ENCODE assay signal across 7 cellular contexts in genomic region chr5:79512692-79513518, GRCh38. TPM values are rescaled to one million over a fixed set of nuclear protein-coding genes. Genes with fewer than 3 reads are reported as not detected.
A peak's percentile ranks its signal among the peaks of the same experiment; 100 is the strongest.
DNase-seq lines count a peak whose midpoint lies in the region; ATAC-seq and TF ChIP-seq lines count a peak whose summit lies in the region.

No MANE protein-coding gene starts in this region.

- no peaks in the 10 kb centered on the region for H4K20me1 ChIP-seq in DOHH2 (ENCODE audit: control insufficient read depth, insufficient read depth, low read depth, low read length)

- H3K4me1 Mint-ChIP-seq in activated CD8-positive, alpha-beta T cell treated with anti-CD3 and anti-CD28 coated beads, Interleukin-2, amount 10 ng/mL, durations not matched to agents 7 days and 5 days (ENCODE audit: low read depth): peaks cover 37% of the 10 kb centered on the region

- H3K36me3 Mint-ChIP-seq in activated CD8-positive, alpha-beta T cell treated with anti-CD3 and anti-CD28 coated beads, Interleukin-2, amount 10 ng/mL, durations not matched to agents 7 days and 5 days (ENCODE audit: low read depth): no peaks in the 10 kb centered on the region

- H3K27ac Mint-ChIP-seq in activated CD8-positive, alpha-beta T cell treated with anti-CD3 and anti-CD28 coated beads, Interleukin-2, amount 10 ng/mL, durations not matched to agents 7 days and 5 days: peak overlapping the region; percentile 52

- H3K9me3 Mint-ChIP-seq in activated CD8-positive, alpha-beta T cell treated with anti-CD3 and anti-CD28 coated beads, Interleukin-2, amount 10 ng/mL, durations not matched to agents 7 days and 5 days (ENCODE audit: insufficient read depth): no peaks in the 10 kb centered on the region

- CTCF ChIA-PET in activated CD8-positive, alpha-beta T cell treated with anti-CD3 and anti-CD28 coated beads, Interleukin-2, amount 10 ng/mL, durations not matched to agents 7 days and 5 days (lab: Charles Lee): interaction anchor here (0.8 to 1.6 kb wide), 4 partner anchors 48 to 492 kb away, joined by 3 to 4 read pairs (median 3); partner anchors contain the start of gene TENT2

- DNase-seq in HT-29 (ENCODE audit: low spot score): peak; percentile 53
- no peak for DNase-seq in activated CD8-positive, alpha-beta T cell treated with anti-CD3 and anti-CD28 coated beads, Interleukin-2, amount 10 ng/mL, durations not matched to agents 7 days and 5 days
- peak; percentile 32 for DNase-seq in foreskin melanocyte
- DNase-seq in psoas muscle: no peak
- no peak for DNase-seq in putamen (ENCODE audit: low spot score)
- no peak for DNase-seq in SKM-1 (lab: John Stamatoyannopoulos, UW; ENCODE audit: unreplicated experiment)

- WGBS in psoas muscle, 3 donors: 1% methylated on average over 35 of the region's 35 CpGs

- peaks cover 18% of the 10 kb centered on the region for H3F3A ChIP-seq in DOHH2 (ENCODE audit: control insufficient read depth, insufficient read depth)

- H3K4me3 Mint-ChIP-seq in activated CD8-positive, alpha-beta T cell treated with anti-CD3 and anti-CD28 coated beads, Interleukin-2, amount 10 ng/mL, durations not matched to agents 7 days and 5 days: peak overlapping the region; percentile 75

- TF ChIP-seq CTCF in DOHH2 (IDR thresholded peaks at IDR 0.05; ENCODE audit: low read depth, low read length, poor library complexity, severe bottlenecking) (no peak), psoas muscle (IDR thresholded peaks at IDR 0.05) (no peak)

- H3K36me3 ChIP-seq in DOHH2 (ENCODE audit: control insufficient read depth, low read length) (no peaks in the 10 kb centered on the region), psoas muscle (ENCODE audit: insufficient read depth in 1 of 2, low read depth in 1 of 2) (no peaks in the 10 kb centered on the region)

- ATAC-seq in activated CD8-positive, alpha-beta T cell treated with anti-CD3 and anti-CD28 coated beads, Interleukin-2, amount 10 ng/mL, durations not matched to agents 7 days and 5 days: no peak
- ATAC-seq in psoas muscle: peak in 1 of 4 donors; percentile 14

- H3K4me2 ChIP-seq in DOHH2 (ENCODE audit: low read length): peak overlapping the region; percentile 70

- H3K4me3 ChIP-seq in DOHH2 (ENCODE audit: low read length) (peak overlapping the region; percentile 87), psoas muscle (peak overlapping the region; percentile 82)

- no peaks in the 10 kb centered on the region for H3K9me3 ChIP-seq in DOHH2 (ENCODE audit: control insufficient read depth, insufficient read depth, low read length)
- H3K9me3 ChIP-seq in psoas muscle: no peaks in the 10 kb centered on the region

- H3K79me2 ChIP-seq in DOHH2 (ENCODE audit: control insufficient read depth, low read length): no peaks in the 10 kb centered on the region

- peaks cover 33% of the 10 kb centered on the region for H3K4me1 ChIP-seq in DOHH2 (ENCODE audit: control insufficient read depth, low read length)
- peaks cover 18% of the 10 kb centered on the region for H3K4me1 ChIP-seq in psoas muscle

- peaks cover 21% of the 10 kb centered on the region for H3K27me3 Mint-ChIP-seq in activated CD8-positive, alpha-beta T cell treated with anti-CD3 and anti-CD28 coated beads, Interleukin-2, amount 10 ng/mL, durations not matched to agents 7 days and 5 days (ENCODE audit: low read depth)

- POLR2A ChIA-PET in activated CD8-positive, alpha-beta T cell treated with anti-CD3 and anti-CD28 coated beads, Interleukin-2, amount 10 ng/mL, durations not matched to agents 7 days and 5 days (lab: Charles Lee): interaction anchor here (1.0 to 2.7 kb wide), 2 partner anchors 100 to 276 kb away, joined by 3 to 8 read pairs; partner anchors contain the start of gene JMY

- H3K27ac ChIP-seq in DOHH2 (ENCODE audit: low read depth, low read length): no peak overlapping the region
- H3K27ac ChIP-seq in psoas muscle: peak overlapping the region; percentile 95

- intact Hi-C loops in psoas muscle (cut with DNase I): loop anchor here in 1 of 2 donors (5.0 kb wide), 2 partner anchors 34 to 179 kb away; no protein-coding TSS in a partner anchor

- H3K27me3 ChIP-seq in DOHH2 (ENCODE audit: control insufficient read depth, low read length) (peaks cover 46% of the 10 kb centered on the region), psoas muscle (ENCODE audit: insufficient read depth in 3 of 3, low read length in 2 of 3) (no peaks in the 10 kb centered on the region)

- H3K9me2 ChIP-seq in DOHH2 (replicated peaks; ENCODE audit: control insufficient read depth, low read length): no peaks in the 10 kb centered on the region

RNA-seq across cellular contexts. Expression of gene HOMER1, which starts 1.0 kb away (rescaled TPM):
- total RNA-seq in HT-29 (2014; rRNA removed; shearing (Covaris generic)): 5.7 and 7.9 TPM in 2 replicates
- total RNA-seq in activated CD8-positive, alpha-beta T cell treated with anti-CD3 and anti-CD28 coated beads, Interleukin-2, amount 10 ng/mL, durations not matched to agents 7 days and 5 days: 1 to 10 TPM; 2.4 to 3.1 TPM
- 10 to 100 TPM; 32.7 to 52.4 (median 36.2) TPM for total RNA-seq in psoas muscle
- 10 to 100 TPM in 2 of 3 donors, 1 to 10 TPM in 1; 3.2 to 36.5 (median 11.1) TPM for polyA plus RNA-seq in psoas muscle

Comparison
In these comparisons a context has a peak if more than half of its experiments do, and no peak if none do; other contexts are left out.
1. DNase-seq: peak in HT-29 (single experiment) and foreskin melanocyte (single experiment); none in activated CD8-positive, alpha-beta T cell treated with anti-CD3 and anti-CD28 coated beads, Interleukin-2, amount 10 ng/mL, durations not matched to agents 7 days and 5 days (single experiment), psoas muscle (0 of 2), putamen (single experiment) and SKM-1 (single experiment).